15 cellular contexts compared by ENCODE assay signal in genomic region chr2:182918961-182919360, GRCh38. TPM values are rescaled to one million over a fixed set of nuclear protein-coding genes. Genes with fewer than 3 reads are reported as not detected.
A peak's percentile ranks its signal among the peaks of the same experiment; 100 is the strongest.
DNase-seq lines count a peak whose midpoint lies in the region; ATAC-seq, FAIRE-seq and TF ChIP-seq lines count a peak whose summit lies in the region.
"Had no signal": no experiment of that assay in that cellular context is flagged by ENCODE, and none has a peak within 500 bp of the region (broad histone marks: within the 10 kb centered on the region; RNA-seq: fewer than 3 reads in every experiment).

No MANE protein-coding gene starts in this region.

- H3K4me2 ChIP-seq in A549: no peak overlapping the region

- no peaks in the 10 kb centered on the region for H3K27me3 Mint-ChIP-seq in WTC11 (ENCODE audit: low read depth)
- H3K27me3 Mint-ChIP-seq in CD4-positive, alpha-beta T cell: no peaks in the 10 kb centered on the region
- no peaks in the 10 kb centered on the region for H3K27me3 Mint-ChIP-seq in CD8-positive, alpha-beta T cell (ENCODE audit: low read depth)
- H3K27me3 Mint-ChIP-seq: CD8-positive, alpha-beta memory T cell had no signal

- no peak overlapping the region; a peak in 1 of 6 replicates for H3K27ac ChIP-seq in A549
- no peak overlapping the region for H3K27ac ChIP-seq in CD4-positive, alpha-beta T cell (ENCODE audit: low read depth, low read length)
- no peak overlapping the region for H3K27ac ChIP-seq in CD8-positive, alpha-beta T cell (ENCODE audit: low read depth, low read length)
- H3K27ac ChIP-seq: C4-2B had no signal

- peak overlapping the region; percentile 70; the same call in 1 of the 2 replicates for H3K27ac Mint-ChIP-seq in WTC11
- no peak overlapping the region for H3K27ac Mint-ChIP-seq in CD4-positive, alpha-beta T cell
- H3K27ac Mint-ChIP-seq in CD8-positive, alpha-beta T cell: no peak overlapping the region
- H3K27ac Mint-ChIP-seq: B cell; CD8-positive, alpha-beta memory T cell had no signal

- no peaks in the 10 kb centered on the region for H3K9me3 ChIP-seq in A549
- no peaks in the 10 kb centered on the region for H3K9me3 ChIP-seq in CD4-positive, alpha-beta T cell (ENCODE audit: control insufficient read depth, low read length)
- no peaks in the 10 kb centered on the region for H3K9me3 ChIP-seq in CD8-positive, alpha-beta T cell (ENCODE audit: low read length)
- H3K9me3 ChIP-seq: Caco-2 had no signal

- TF ChIP-seq RAD21 in A549 (conservative IDR thresholded peaks at IDR 0.05 in 1 of 2, IDR thresholded peaks at IDR 0.05 in 1 of 2): no peak

- H3K4me3 Mint-ChIP-seq in WTC11: no peak overlapping the region
- no peak overlapping the region for H3K4me3 Mint-ChIP-seq in CD4-positive, alpha-beta T cell
- H3K4me3 Mint-ChIP-seq in CD8-positive, alpha-beta T cell: no peak overlapping the region
- H3K4me3 Mint-ChIP-seq: B cell; CD8-positive, alpha-beta memory T cell; H9 had no signal

- POLR2A ChIA-PET in A549 (lab: Yijun Ruan, JAX): no interaction called here
- POLR2A ChIA-PET in WTC11 (lab: Charles Lee): no interaction called here
- POLR2A ChIA-PET in CD4-positive, alpha-beta T cell (lab: Charles Lee): no interaction called here
- POLR2A ChIA-PET in CD8-positive, alpha-beta T cell (lab: Charles Lee): interaction anchor here (1.1 kb wide), 1 partner anchor 11 kb away, joined by 3 read pairs; no protein-coding TSS in a partner anchor

- H3K27me3 ChIP-seq in CD4-positive, alpha-beta T cell (ENCODE audit: control insufficient read depth, insufficient read depth, low read length): no peaks in the 10 kb centered on the region
- no peaks in the 10 kb centered on the region for H3K27me3 ChIP-seq in CD8-positive, alpha-beta T cell (ENCODE audit: insufficient read depth, low read length)

- H3K9me3 Mint-ChIP-seq in WTC11: no peaks in the 10 kb centered on the region
- no peaks in the 10 kb centered on the region for H3K9me3 Mint-ChIP-seq in CD4-positive, alpha-beta T cell
- no peaks in the 10 kb centered on the region for H3K9me3 Mint-ChIP-seq in CD8-positive, alpha-beta T cell
- H3K9me3 Mint-ChIP-seq: CD8-positive, alpha-beta memory T cell; H9 had no signal

- no peaks in the 10 kb centered on the region for H3K36me3 ChIP-seq in CD8-positive, alpha-beta T cell (ENCODE audit: insufficient read depth, low read length)

- H3K4me1 ChIP-seq in A549: peaks cover 24% of the 10 kb centered on the region
- no peaks in the 10 kb centered on the region for H3K4me1 ChIP-seq in CD8-positive, alpha-beta T cell (ENCODE audit: insufficient read depth, low read length)
- H3K4me1 ChIP-seq: Caco-2 had no signal

- TF ChIP-seq EP300 in A549 (IDR thresholded peaks at IDR 0.05): no peak

- peaks cover 23% of the 10 kb centered on the region for H3K4me1 Mint-ChIP-seq in WTC11
- H3K4me1 Mint-ChIP-seq in CD4-positive, alpha-beta T cell (ENCODE audit: low read depth): no peaks in the 10 kb centered on the region
- no peaks in the 10 kb centered on the region for H3K4me1 Mint-ChIP-seq in CD8-positive, alpha-beta T cell (ENCODE audit: low read depth)
- H3K4me1 Mint-ChIP-seq: CD8-positive, alpha-beta memory T cell had no signal

- DNase-seq in A549 (ENCODE audit: low read depth in 1 of 2, low spot score in 1 of 2) (no peak), GM12892 (ENCODE audit: insufficient read length) (no peak), WTC11 (ENCODE audit: low spot score) (no peak), renal cortical epithelial cell (ENCODE audit: low read depth) (peak; percentile 36), HuH-7 (ENCODE audit: low spot score) (no peak)
- no peak for DNase-seq in CD4-positive, alpha-beta T cell
- DNase-seq in CD8-positive, alpha-beta T cell: no peak
- DNase-seq: Caco-2; CD8-positive, alpha-beta memory T cell; H9; KG1 had no signal

- H3K4me3 ChIP-seq in A549: no peak overlapping the region
- H3K4me3 ChIP-seq in CD8-positive, alpha-beta T cell (ENCODE audit: low read depth, low read length): no peak overlapping the region

- no peak for ATAC-seq in A549
- no peak for ATAC-seq in WTC11
- ATAC-seq in CD4-positive, alpha-beta T cell (ENCODE audit: poor library complexity): no peak
- ATAC-seq in CD8-positive, alpha-beta T cell: no peak

- FAIRE-seq in A549 (lab: Jason Lieb, UNC) (no peak), GM12892 (lab: Jason Lieb, UNC) (peak; percentile 67)
- FAIRE-seq: GM18507 had no signal

- TF ChIP-seq CTCF in A549 (IDR thresholded peaks at IDR 0.05) (no peak), WTC11 (IDR thresholded peaks at IDR 0.05) (no peak)
- TF ChIP-seq CTCF in CD4-positive, alpha-beta T cell (IDR thresholded peaks at IDR 0.05): no peak
- no peak for TF ChIP-seq CTCF in CD8-positive, alpha-beta T cell (IDR thresholded peaks at IDR 0.05)

- CTCF ChIA-PET in A549 (lab: Yijun Ruan, JAX): no interaction called here
- CTCF ChIA-PET in WTC11 (lab: Charles Lee): no interaction called here
- CTCF ChIA-PET in CD4-positive, alpha-beta T cell (lab: Charles Lee): no interaction called here
- CTCF ChIA-PET in CD8-positive, alpha-beta T cell (lab: Charles Lee): interaction anchor here (1.6 kb wide), 1 partner anchor 12 kb away, joined by 4 read pairs; no protein-coding TSS in a partner anchor

- no peak for TF ChIP-seq POLR2A in A549 (IDR thresholded peaks at IDR 0.05; ENCODE audit: low read length)
- TF ChIP-seq POLR2A in GM12892 (IDR thresholded peaks at IDR 0.05; ENCODE audit: low read depth, low read length): no peak

- intact Hi-C loops in CD4-positive, alpha-beta T cell (cut with DNase I, micrococcal nuclease): no loop called here
- intact Hi-C loops in CD8-positive, alpha-beta T cell (cut with DNase I, micrococcal nuclease): no loop called here

- peaks cover 42% of the 10 kb centered on the region for H3K36me3 Mint-ChIP-seq in WTC11
- H3K36me3 Mint-ChIP-seq in CD4-positive, alpha-beta T cell (ENCODE audit: low read depth): peaks cover 4% of the 10 kb centered on the region
- H3K36me3 Mint-ChIP-seq in CD8-positive, alpha-beta T cell: no peaks in the 10 kb centered on the region

TF ChIP-seq in A549, 52 proteins besides CTCF, POLR2A, EP300 and RAD21:
- TF ChIP-seq MAFK (IDR thresholded peaks at IDR 0.05; ENCODE audit: partially characterized antibody) (peak; percentile 67), MAZ (IDR thresholded peaks at IDR 0.05; ENCODE audit: borderline replicate concordance, low read depth, low read length) (no peak)

TF ChIP-seq in WTC11, 78 proteins besides CTCF, POLR2A, EP300 and RAD21 (continues in another document):
- TF ChIP-seq RORB (CRISPR knock-in tag; IDR thresholded peaks at IDR 0.05) (no peak), SP1 (CRISPR knock-in tag; conservative IDR thresholded peaks at IDR 0.05) (no peak), ZNF317 (CRISPR knock-in tag; IDR thresholded peaks at IDR 0.05; ENCODE audit: borderline replicate concordance, low read depth) (no peak), NR1H2 (CRISPR knock-in tag; IDR thresholded peaks at IDR 0.05) (no peak), FOXP1 (CRISPR knock-in tag; IDR thresholded peaks at IDR 0.05; ENCODE audit: borderline replicate concordance) (no peak), ZNF671 (CRISPR knock-in tag; IDR thresholded peaks at IDR 0.05) (no peak), KAT7 (CRISPR knock-in tag; IDR thresholded peaks at IDR 0.05; ENCODE audit: borderline replicate concordance) (no peak), AR (CRISPR knock-in tag; IDR thresholded peaks at IDR 0.05) (no peak)
- TF ChIP-seq, protein P1, sequence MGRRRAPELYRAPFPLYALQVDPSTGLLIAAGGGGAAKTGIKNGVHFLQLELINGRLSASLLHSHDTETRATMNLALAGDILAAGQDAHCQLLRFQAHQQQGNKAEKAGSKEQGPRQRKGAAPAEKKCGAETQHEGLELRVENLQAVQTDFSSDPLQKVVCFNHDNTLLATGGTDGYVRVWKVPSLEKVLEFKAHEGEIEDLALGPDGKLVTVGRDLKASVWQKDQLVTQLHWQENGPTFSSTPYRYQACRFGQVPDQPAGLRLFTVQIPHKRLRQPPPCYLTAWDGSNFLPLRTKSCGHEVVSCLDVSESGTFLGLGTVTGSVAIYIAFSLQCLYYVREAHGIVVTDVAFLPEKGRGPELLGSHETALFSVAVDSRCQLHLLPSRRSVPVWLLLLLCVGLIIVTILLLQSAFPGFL (CRISPR knock-in tag; IDR thresholded peaks at IDR 0.05; ENCODE audit: borderline replicate concordance): no peak

RNA-seq across cellular contexts. Expression of gene FRZB, which starts 52.5 kb away (rescaled TPM):
- polyA plus RNA-seq in A549 (2011; rRNA removed) (0.04 and 0.06 TPM in 2 replicates), A549 (2017; fragmentation: RNase III; extraction: RNeasy Plus Mini Kit Qiagen cat#74134 plus additional on column Dnase treatment) (0.03 to 0.04 TPM in 2 of 3 replicates, not detected in the other)
- polyA plus RNA-seq in A549 (2012; cell fraction: cytosol; rRNA removed): 0.01 TPM in 2 replicates
- 0.05 and 0.06 TPM in 2 replicates for polyA plus RNA-seq in A549 (2012; cell fraction: nucleus; rRNA removed)
- not detected in 2 replicates for polyA minus RNA-seq in A549 (2011; rRNA and poly(A)+ RNA removed)
- not detected for polyA plus RNA-seq in GM12892 (2012; ENCODE audit: missing spikeins)
- total RNA-seq in WTC11 (2021) (1.2 to 1.9 TPM (median 1.5 TPM) in 3 replicates), renal cortical epithelial cell (not detected in 2 replicates)
- not detected for total RNA-seq in CD4-positive, alpha-beta T cell
- not detected for total RNA-seq in CD8-positive, alpha-beta T cell
- total RNA-seq: B cell; Caco-2; CD8-positive, alpha-beta memory T cell; Daoy had no signal
- polyA plus RNA-seq: CD8-positive, alpha-beta memory T cell had no signal
